Comparison of ENCODE assay signal across 2 cellular contexts in genomic region chr17:21223086-21223485, GRCh38.
TF ChIP-seq lines count a peak whose summit lies in the region.

No MANE protein-coding gene starts in this region.

TF ChIP-seq in H1, 55 proteins besides CTCF, POLR2A, EP300 and RAD21:
- TF ChIP-seq SIX5 (IDR thresholded peaks at IDR 0.05; ENCODE audit: low read depth, low read length) (no peak), KDM5A (IDR thresholded peaks at IDR 0.05; ENCODE audit: low read length) (no peak)

TF ChIP-seq in HepG2, 621 proteins besides CTCF, POLR2A, EP300 and RAD21:
- TF ChIP-seq HOXA3 (CRISPR knock-in tag; IDR thresholded peaks at IDR 0.05) (no peak), MZF1 (CRISPR knock-in tag; IDR thresholded peaks at IDR 0.05; ENCODE audit: borderline replicate concordance) (no peak)
